1 cellular context compared by ENCODE assay signal in genomic region chr17:43216762-43217613, GRCh38.
TF ChIP-seq lines count a peak whose summit lies in the region.

No MANE protein-coding gene starts in this region.

TF ChIP-seq in HepG2, 621 proteins besides CTCF, POLR2A, EP300 and RAD21 (continued from another document and continues in another):
- no peak for TF ChIP-seq SRSF1 (optimal IDR thresholded peaks at IDR 0.05; ENCODE audit: low read depth, low read length)
- no peak for TF ChIP-seq PTBP1 (IDR thresholded peaks at IDR 0.05; ENCODE audit: low read depth, low read length, poor library complexity, severe bottlenecking)
- peak; percentile 62; the same call in 1 of the 2 replicates for TF ChIP-seq PAX8 (CRISPR knock-in tag; IDR thresholded peaks at IDR 0.05; ENCODE audit: borderline replicate concordance)
- TF ChIP-seq SMAD1 (CRISPR knock-in tag; IDR thresholded peaks at IDR 0.05; ENCODE audit: borderline replicate concordance, low read depth), result peak; percentile 66; the same call in 1 of the 2 replicates
- TF ChIP-seq ZFY (CRISPR knock-in tag; IDR thresholded peaks at IDR 0.05), result peak; percentile 28; the same call in 1 of the 2 replicates
- no peak for TF ChIP-seq SRSF4 (IDR thresholded peaks at IDR 0.05; ENCODE audit: low read depth, low read length, poor library complexity, severe bottlenecking)
- TF ChIP-seq SP2 (CRISPR knock-in tag; IDR thresholded peaks at IDR 0.05), result no peak
- no peak for TF ChIP-seq CEBPB (IDR thresholded peaks at IDR 0.05; ENCODE audit: borderline replicate concordance, low read depth, low read length)
- TF ChIP-seq TFDP2 (CRISPR knock-in tag; IDR thresholded peaks at IDR 0.05), result peak; percentile 65
- peak; percentile 24 for TF ChIP-seq RBM22 (optimal IDR thresholded peaks at IDR 0.05; ENCODE audit: low read length)
- peak; percentile 80 for TF ChIP-seq NR2F6 (IDR thresholded peaks at IDR 0.05)
- TF ChIP-seq NR2F6 (CRISPR knock-in tag; IDR thresholded peaks at IDR 0.05), result peak; percentile 80
- TF ChIP-seq ZBED4 (CRISPR knock-in tag; IDR thresholded peaks at IDR 0.05; ENCODE audit: borderline replicate concordance), result peak; percentile 91
- TF ChIP-seq ZNF691 (CRISPR knock-in tag; IDR thresholded peaks at IDR 0.05; ENCODE audit: borderline replicate concordance, low read depth), result peak; percentile 85; the same call in 1 of the 2 replicates
- peak; percentile 59; the same call in 1 of the 2 replicates for TF ChIP-seq BCL3 (CRISPR knock-in tag; IDR thresholded peaks at IDR 0.05)
- TF ChIP-seq ATF4 (CRISPR knock-in tag; IDR thresholded peaks at IDR 0.05), result peak; percentile 65 to 69; a peak in 2 of 4 replicates
- TF ChIP-seq ZNF513 (CRISPR knock-in tag; conservative IDR thresholded peaks at IDR 0.05), result no peak
- peak; percentile 81 for TF ChIP-seq MAFF (IDR thresholded peaks at IDR 0.05; ENCODE audit: low read depth, low read length)
- TF ChIP-seq SOX6 (IDR thresholded peaks at IDR 0.05), result no peak
- TF ChIP-seq SOX6 (CRISPR knock-in tag; IDR thresholded peaks at IDR 0.05), result peak; percentile 92
- TF ChIP-seq ETV6 (CRISPR knock-in tag; conservative IDR thresholded peaks at IDR 0.05), result no peak
- TF ChIP-seq ZNF326 (CRISPR knock-in tag; IDR thresholded peaks at IDR 0.05; ENCODE audit: borderline replicate concordance), result 0 out of 2 replicates have a peak, but pooled peaks have one; percentile 23
- TF ChIP-seq GFI1 (CRISPR knock-in tag; IDR thresholded peaks at IDR 0.05; ENCODE audit: borderline replicate concordance), result peak; percentile 96
- TF ChIP-seq IKZF5 (CRISPR knock-in tag; IDR thresholded peaks at IDR 0.05), result peak; percentile 91
- no peak for TF ChIP-seq CHD2 (IDR thresholded peaks at IDR 0.05; ENCODE audit: low read depth, low read length)
- peak; percentile 75; the same call in 1 of the 2 replicates for TF ChIP-seq EHMT2 (IDR thresholded peaks at IDR 0.05; ENCODE audit: borderline replicate concordance, low read depth, low read length)
- TF ChIP-seq TCF7L2 (IDR thresholded peaks at IDR 0.05; ENCODE audit: low read depth, low read length), result no peak
- TF ChIP-seq EED (CRISPR knock-in tag; IDR thresholded peaks at IDR 0.05), result peak; percentile 10; the same call in 1 of the 2 replicates
- peak; percentile 84; the same call in 1 of the 2 replicates for TF ChIP-seq KLF6 (CRISPR knock-in tag; IDR thresholded peaks at IDR 0.05)
- TF ChIP-seq PREB (CRISPR knock-in tag; IDR thresholded peaks at IDR 0.05), result no peak
- peak; percentile 95 for TF ChIP-seq ZNF781 (CRISPR knock-in tag; IDR thresholded peaks at IDR 0.05; ENCODE audit: borderline replicate concordance, not compliant biosample characterization)
- TF ChIP-seq CCDC6 (CRISPR knock-in tag; IDR thresholded peaks at IDR 0.05), result no peak
- TF ChIP-seq ZNF646 (CRISPR knock-in tag; IDR thresholded peaks at IDR 0.05), result no peak
- TF ChIP-seq ZBTB39 (CRISPR knock-in tag; IDR thresholded peaks at IDR 0.05), result 0 out of 2 replicates have a peak, but pooled peaks have one; percentile 48
